9 cellular contexts compared by ENCODE assay signal in the genomic region with DNA sequence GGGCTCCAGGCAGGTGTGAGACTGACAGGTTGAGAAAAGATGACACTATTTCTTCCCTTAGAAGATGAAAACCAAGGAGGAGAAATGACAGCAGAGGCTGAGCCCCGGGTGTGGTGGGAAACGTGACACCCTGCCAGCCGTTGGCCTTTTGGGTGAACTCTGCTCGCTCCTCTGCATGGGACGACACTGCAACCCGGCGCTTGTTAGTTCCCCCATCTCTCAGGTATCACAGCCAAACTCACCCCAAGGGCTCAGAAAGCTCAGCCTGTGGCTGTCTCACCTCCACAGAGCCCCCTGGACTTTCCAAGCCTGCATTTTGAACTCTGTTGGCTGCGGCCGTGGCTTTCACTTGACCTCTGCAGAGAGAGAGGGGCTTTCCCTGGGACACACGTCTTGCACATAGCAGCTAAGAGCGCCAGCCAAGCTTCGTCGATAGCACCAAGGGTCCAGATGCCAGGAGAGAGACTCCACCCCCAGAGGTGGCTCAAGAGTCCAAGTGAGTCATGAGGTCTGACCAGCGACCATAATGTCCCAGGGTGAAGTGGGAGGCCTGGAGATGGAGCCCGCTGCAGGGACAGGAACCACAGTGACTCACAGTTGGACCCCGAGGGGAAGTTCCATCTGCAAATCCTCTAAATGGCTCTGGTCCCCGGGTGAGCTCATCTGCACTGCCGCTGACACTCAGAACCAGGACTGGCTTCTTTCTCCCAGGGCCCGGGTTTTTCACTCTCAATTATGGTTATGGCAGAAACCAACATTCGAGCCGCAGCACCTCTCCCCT.
DNase-seq lines count a peak whose midpoint lies in the region; ATAC-seq and TF ChIP-seq lines count a peak whose summit lies in the region.
"Had no signal": no experiment of that assay in that cellular context is flagged by ENCODE, and none has a peak within 500 bp of the region (broad histone marks: within the 10 kb centered on the region; RNA-seq: fewer than 3 reads in every experiment).

No MANE protein-coding gene starts in this region.

- DNase-seq in DMS 273 (lab: John Stamatoyannopoulos, UW; ENCODE audit: unreplicated experiment) (peak; percentile 33), DMS 273 treated with DMSO at 0.1 percent for 48 hours (lab: John Stamatoyannopoulos, UW) (no peak), HPDE6-E6E7 (ENCODE audit: extremely low spot score) (peak; percentile 53), amniotic stem cell (lab: John Stamatoyannopoulos, UW) (peak; percentile 82), lower lobe of right lung (no peak), RKO (ENCODE audit: low spot score) (no peak), NCI-H1436 (lab: John Stamatoyannopoulos, UW) (no peak)

- ATAC-seq in GM21576 (IDR thresholded peaks at IDR 0.05; ENCODE audit: unreplicated experiment) (peak; percentile 34), lower lobe of right lung (peak; percentile 41 to 66)

- peaks cover under 1% of the 10 kb centered on the region for H3K9me3 ChIP-seq in lower lobe of right lung

- intact Hi-C loops in lower lobe of right lung (cut with DNase I) = no loop called here

- H3K27me3 ChIP-seq in lower lobe of right lung (ENCODE audit: low read depth) = no peaks in the 10 kb centered on the region

- H3K27ac ChIP-seq in lower lobe of right lung = no peak overlapping the region
- H3K27ac ChIP-seq: 22Rv1 had no signal

- H3K4me1 ChIP-seq in lower lobe of right lung = no peaks in the 10 kb centered on the region

- no peaks in the 10 kb centered on the region for H3K36me3 ChIP-seq in lower lobe of right lung

- TF ChIP-seq CTCF in lower lobe of right lung (IDR thresholded peaks at IDR 0.05) = no peak

- no peak overlapping the region for H3K4me3 ChIP-seq in lower lobe of right lung

Comparison
In these comparisons a context has a peak if more than half of its experiments do, and no peak if none do; other contexts are left out.
1. DNase-seq: peak in DMS 273 (single experiment), HPDE6-E6E7 (single experiment) and amniotic stem cell (single experiment); none in DMS 273 treated with DMSO at 0.1 percent for 48 hours (single experiment), lower lobe of right lung (single experiment), RKO (single experiment) and NCI-H1436 (single experiment).